Comparison of ENCODE assay signal across 19 cellular contexts in the genomic region with DNA sequence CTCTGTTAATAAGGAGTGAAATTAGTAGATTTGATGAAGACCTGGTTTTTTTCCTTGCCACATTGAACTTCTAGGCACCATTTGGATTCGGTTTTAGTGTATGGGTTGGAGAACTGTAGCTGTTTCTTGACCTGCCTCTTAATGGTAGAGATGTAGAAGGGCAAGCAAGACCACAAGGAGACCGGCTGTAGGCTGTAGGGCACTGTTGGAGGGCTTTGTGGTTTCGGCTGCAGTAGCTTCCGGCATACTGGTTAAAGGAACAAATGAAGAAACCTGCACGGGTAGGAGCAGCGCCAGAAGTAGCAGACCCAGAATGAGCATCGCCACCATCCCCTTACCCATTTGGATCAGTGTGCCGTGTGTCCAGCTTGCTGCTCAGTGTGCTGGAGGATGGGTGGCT. TPM values are rescaled to one million over a fixed set of nuclear protein-coding genes. Genes with fewer than 3 reads are reported as not detected.
DNase-seq lines count a peak whose midpoint lies in the region; ATAC-seq, FAIRE-seq and TF ChIP-seq lines count a peak whose summit lies in the region.
"Had no signal": no experiment of that assay in that cellular context is flagged by ENCODE, and none has a peak within 500 bp of the region (broad histone marks: within the 10 kb centered on the region; RNA-seq: fewer than 3 reads in every experiment).

No MANE protein-coding gene starts in this region.

- no peaks in the 10 kb centered on the region for H3K27me3 Mint-ChIP-seq in activated naive CD4-positive, alpha-beta T cell treated with anti-CD3 and anti-CD28 coated beads, Interleukin-2, amount 50 U/mL, for 24 hours
- H3K27me3 Mint-ChIP-seq in activated naive CD8-positive, alpha-beta T cell treated with anti-CD3 and anti-CD28 coated beads, Interleukin-2, amount 10 ng/mL, durations not matched to agents 7 days and 5 days: no peaks in the 10 kb centered on the region
- H3K27me3 Mint-ChIP-seq: activated B cell treated with CpG ODN at 0.5 μM for 24 hours; stimulated activated naive B cell treated with anti-CD40 and anti-IgM and Interleukin-4, amounts not matched to agents 10 μg/mL and 1 μg/mL and 100 μg/mL, for 72 hours had no signal

- H3K4me1 Mint-ChIP-seq in activated naive CD4-positive, alpha-beta T cell treated with anti-CD3 and anti-CD28 coated beads, Interleukin-2, amount 50 U/mL, for 24 hours: no peaks in the 10 kb centered on the region
- H3K4me1 Mint-ChIP-seq in activated naive CD8-positive, alpha-beta T cell treated with anti-CD3 and anti-CD28 coated beads, Interleukin-2, amount 10 ng/mL, durations not matched to agents 7 days and 5 days: peaks cover 16% of the 10 kb centered on the region
- H3K4me1 Mint-ChIP-seq: stimulated activated naive B cell treated with anti-CD40 and anti-IgM and Interleukin-4, amounts not matched to agents 10 μg/mL and 1 μg/mL and 100 μg/mL, for 72 hours had no signal

- no peaks in the 10 kb centered on the region for H3K36me3 Mint-ChIP-seq in activated naive CD4-positive, alpha-beta T cell treated with anti-CD3 and anti-CD28 coated beads, Interleukin-2, amount 50 U/mL, for 24 hours
- peaks cover 23% of the 10 kb centered on the region for H3K36me3 Mint-ChIP-seq in activated naive CD8-positive, alpha-beta T cell treated with anti-CD3 and anti-CD28 coated beads, Interleukin-2, amount 10 ng/mL, durations not matched to agents 7 days and 5 days

- H3K4me3 ChIP-seq in thymus (ENCODE audit: low read length) (peak overlapping the region; percentile 16), upper lobe of right lung (no peak overlapping the region), small intestine (ENCODE audit: low read depth in 1 of 2, low read length in 2 of 2) (no peak overlapping the region)
- H3K4me3 ChIP-seq: breast epithelium, lung, smooth muscle cell had no signal

- no peak for DNase-seq in activated naive CD4-positive, alpha-beta T cell treated with anti-CD3 and anti-CD28 coated beads, Interleukin-2, amount 50 U/mL, for 16 hours
- DNase-seq in MV-4-11 (lab: John Stamatoyannopoulos, UW): peak; percentile 81
- no peak for DNase-seq in activated naive CD8-positive, alpha-beta T cell treated with anti-CD3 and anti-CD28 coated beads, Interleukin-2, amount 10 ng/mL, durations not matched to agents 7 days and 5 days
- DNase-seq in upper lobe of right lung: no peak
- DNase-seq in small intestine: no peak
- DNase-seq: activated B cell treated with CpG ODN at 0.5 μM for 24 hours; DMS79; NCI-H1417 treated with DMSO at 0.1 percent for 48 hours; NCI-H510A treated with DMSO at 0.1 percent for 48 hours; nucleus accumbens; stimulated activated naive B cell treated with anti-CD40 and anti-IgM and Interleukin-4, amounts not matched to agents 10 μg/mL and 1 μg/mL and 100 μg/mL, for 72 hours; T1000 had no signal

- peak overlapping the region; percentile 2 for H3K27ac Mint-ChIP-seq in activated naive CD4-positive, alpha-beta T cell treated with anti-CD3 and anti-CD28 coated beads, Interleukin-2, amount 50 U/mL, for 24 hours
- H3K27ac Mint-ChIP-seq in activated naive CD8-positive, alpha-beta T cell treated with anti-CD3 and anti-CD28 coated beads, Interleukin-2, amount 10 ng/mL, durations not matched to agents 7 days and 5 days: peak overlapping the region; percentile 74
- H3K27ac Mint-ChIP-seq: activated B cell treated with CpG ODN at 0.5 μM for 24 hours; stimulated activated naive B cell treated with anti-CD40 and anti-IgM and Interleukin-4, amounts not matched to agents 10 μg/mL and 1 μg/mL and 100 μg/mL, for 72 hours had no signal

- no peaks in the 10 kb centered on the region for H3K4me1 ChIP-seq in thymus (ENCODE audit: control insufficient read depth, insufficient read depth, low read length)
- H3K4me1 ChIP-seq in upper lobe of right lung: no peaks in the 10 kb centered on the region
- H3K4me1 ChIP-seq in small intestine (ENCODE audit: control insufficient read depth in 2 of 2, insufficient read depth in 1 of 2, low read depth in 1 of 2, low read length in 1 of 2): no peaks in the 10 kb centered on the region
- H3K4me1 ChIP-seq: breast epithelium had no signal

- no peak for TF ChIP-seq CTCF in upper lobe of right lung (IDR thresholded peaks at IDR 0.05)

- H3K9me3 ChIP-seq in thymus (ENCODE audit: control insufficient read depth) (no peaks in the 10 kb centered on the region), upper lobe of right lung (no peaks in the 10 kb centered on the region), small intestine (ENCODE audit: control insufficient read depth, low read depth) (no peaks in the 10 kb centered on the region)
- H3K9me3 ChIP-seq: breast epithelium had no signal

- WGBS in thymus: 83% methylated on average over 8 of the region's 8 CpGs
- WGBS in small intestine, 3 donors: 89 to 97% (median 94%) methylated on average over 8 of the region's 8 CpGs

- ATAC-seq in activated naive CD8-positive, alpha-beta T cell treated with anti-CD3 and anti-CD28 coated beads, Interleukin-2, amount 10 ng/mL, durations not matched to agents 7 days and 5 days (ENCODE audit: low read depth): no peak
- no peak for ATAC-seq in upper lobe of right lung
- no peak for ATAC-seq in HG02973 (IDR thresholded peaks at IDR 0.05; ENCODE audit: unreplicated experiment)
- ATAC-seq: stimulated activated naive B cell treated with anti-CD40 and anti-IgM and Interleukin-4, amounts not matched to agents 10 μg/mL and 1 μg/mL and 100 μg/mL, for 72 hours had no signal

- peaks cover 8% of the 10 kb centered on the region for H3K36me3 ChIP-seq in thymus (ENCODE audit: control insufficient read depth, insufficient read depth)
- H3K36me3 ChIP-seq in upper lobe of right lung: no peaks in the 10 kb centered on the region
- no peaks in the 10 kb centered on the region for H3K36me3 ChIP-seq in small intestine (ENCODE audit: control insufficient read depth in 2 of 2, insufficient read depth in 2 of 2, low read length in 2 of 2)
- H3K36me3 ChIP-seq: breast epithelium had no signal

- H3K9me3 Mint-ChIP-seq in activated naive CD4-positive, alpha-beta T cell treated with anti-CD3 and anti-CD28 coated beads, Interleukin-2, amount 50 U/mL, for 24 hours: no peaks in the 10 kb centered on the region
- H3K9me3 Mint-ChIP-seq in activated naive CD8-positive, alpha-beta T cell treated with anti-CD3 and anti-CD28 coated beads, Interleukin-2, amount 10 ng/mL, durations not matched to agents 7 days and 5 days: no peaks in the 10 kb centered on the region
- H3K9me3 Mint-ChIP-seq: activated B cell treated with CpG ODN at 0.5 μM for 24 hours; stimulated activated naive B cell treated with anti-CD40 and anti-IgM and Interleukin-4, amounts not matched to agents 10 μg/mL and 1 μg/mL and 100 μg/mL, for 72 hours had no signal

- POLR2A ChIA-PET in activated naive CD8-positive, alpha-beta T cell treated with anti-CD3 and anti-CD28 coated beads, Interleukin-2, amount 10 ng/mL, durations not matched to agents 7 days and 5 days (lab: Charles Lee): interaction anchor here (0.5 to 1.4 kb wide), 2 partner anchors 14 kb away, joined by 4 to 5 read pairs; a partner anchor contains a TSS

- H3K27me3 ChIP-seq in thymus (ENCODE audit: control insufficient read depth, insufficient read depth) (no peaks in the 10 kb centered on the region), upper lobe of right lung (no peaks in the 10 kb centered on the region), small intestine (ENCODE audit: control insufficient read depth in 2 of 2, insufficient read depth in 2 of 2, low read length in 2 of 2) (no peaks in the 10 kb centered on the region)
- H3K27me3 ChIP-seq: breast epithelium had no signal

- peak overlapping the region; percentile 33 for H3K27ac ChIP-seq in thymus (ENCODE audit: low read depth)
- no peak overlapping the region for H3K27ac ChIP-seq in upper lobe of right lung
- no peak overlapping the region for H3K27ac ChIP-seq in small intestine (ENCODE audit: low read depth in 1 of 2, low read length in 1 of 2)
- H3K27ac ChIP-seq: breast epithelium had no signal

- intact Hi-C loops in upper lobe of right lung (cut with DNase I): no loop called here

- H3K4me3 Mint-ChIP-seq in activated naive CD4-positive, alpha-beta T cell treated with anti-CD3 and anti-CD28 coated beads, Interleukin-2, amount 50 U/mL, for 24 hours: peak overlapping the region; percentile 31
- peak overlapping the region; percentile 68 for H3K4me3 Mint-ChIP-seq in activated naive CD8-positive, alpha-beta T cell treated with anti-CD3 and anti-CD28 coated beads, Interleukin-2, amount 10 ng/mL, durations not matched to agents 7 days and 5 days
- H3K4me3 Mint-ChIP-seq: activated B cell treated with CpG ODN at 0.5 μM for 24 hours had no signal

- FAIRE-seq in small intestine (lab: Jason Lieb, UNC): no peak
- FAIRE-seq: GM12892 had no signal

RNA-seq across cellular contexts. Expression of a gene that starts 7.9 kb away (rescaled TPM):
- total RNA-seq in activated naive CD8-positive, alpha-beta T cell treated with anti-CD3 and anti-CD28 coated beads, Interleukin-2, amount 10 ng/mL, durations not matched to agents 7 days and 5 days: 100 to 1,000 TPM in 1 of 2 experiments, 10 to 100 TPM in 1; 94.2 to 110 TPM
- polyA plus RNA-seq in thymus: 22.8 TPM
- total RNA-seq in upper lobe of right lung: 2.8 TPM
- 10 to 100 TPM in 2 of 3 donors, 1 to 10 TPM in 1; 3.5 to 89.1 (median 21.5) TPM for polyA plus RNA-seq in small intestine

RNA-seq across cellular contexts. Expression of a gene that starts 14.3 kb away (rescaled TPM):
- 10 to 100 TPM; 23.7 to 25.7 TPM for total RNA-seq in activated naive CD8-positive, alpha-beta T cell treated with anti-CD3 and anti-CD28 coated beads, Interleukin-2, amount 10 ng/mL, durations not matched to agents 7 days and 5 days
- 50.6 TPM for polyA plus RNA-seq in thymus
- total RNA-seq in upper lobe of right lung: 27.5 TPM
- polyA plus RNA-seq in small intestine: 10 to 100 TPM; 21.9 to 63.3 (median 37.3) TPM

RNA-seq across cellular contexts. Expression of a gene that starts 17.4 kb away (rescaled TPM):
- 10 to 100 TPM; 26.2 to 26.7 TPM for total RNA-seq in activated naive CD8-positive, alpha-beta T cell treated with anti-CD3 and anti-CD28 coated beads, Interleukin-2, amount 10 ng/mL, durations not matched to agents 7 days and 5 days
- polyA plus RNA-seq in thymus (7.3 TPM), small intestine (1 to 10 TPM; 2.5 to 5.3 (median 2.7) TPM)
- total RNA-seq in upper lobe of right lung: 19.8 TPM

Comparison
In these comparisons a context has a peak if more than half of its experiments do, and no peak if none do; other contexts are left out.
1. RNA of a gene that starts 7.9 kb away (total RNA-seq): 94.2 to 110 TPM in activated naive CD8-positive, alpha-beta T cell treated with anti-CD3 and anti-CD28 coated beads, Interleukin-2, amount 10 ng/mL, durations not matched to agents 7 days and 5 days; 2.8 TPM in upper lobe of right lung (single experiment); every median in the first group is over 10 times any median in the second.